Comparison of ENCODE assay signal across 1 cellular context in genomic region chr7:127253289-127254162, GRCh38.
TF ChIP-seq lines count a peak whose summit lies in the region.

No MANE protein-coding gene starts in this region.

TF ChIP-seq in K562, 482 proteins besides CTCF, POLR2A, EP300 and RAD21 (continued from another document):
- peak in 1 of 2 experiments; percentile 7; a peak in 1 of 4 replicates for TF ChIP-seq MNT (conservative IDR thresholded peaks at IDR 0.05)
- TF ChIP-seq USF1 (CRISPR knock-in tag; IDR thresholded peaks at IDR 0.05) = no peak
- no peak for TF ChIP-seq SOX6 (IDR thresholded peaks at IDR 0.05)
- no peak for TF ChIP-seq KDM5B (IDR thresholded peaks at IDR 0.05; ENCODE audit: insufficient replicate concordance, low read depth, low read length)
- TF ChIP-seq HNRNPLL (IDR thresholded peaks at IDR 0.05; ENCODE audit: low read depth, low read length, poor library complexity, severe bottlenecking) = peak; percentile 29
- 0 out of 4 replicates have a peak, but pooled peaks of 1 of the 2 experiments have one; percentile 28 for TF ChIP-seq RCOR1 (IDR thresholded peaks at IDR 0.05; ENCODE audit: borderline replicate concordance in 1 of 2, low read depth in 2 of 2, low read length in 2 of 2)
- peak in 2 of 3 experiments; percentile 28 to 73 for TF ChIP-seq YY1 (IDR thresholded peaks at IDR 0.05; ENCODE audit: borderline replicate concordance in 1 of 3, control insufficient read depth in 1 of 3, extremely low read depth in 1 of 3, insufficient read depth in 3 of 3, insufficient read length in 1 of 3, insufficient replicate concordance in 2 of 3, low read depth in 1 of 3, low read length in 2 of 3)
- no peak for TF ChIP-seq FOXJ2 (tag; IDR thresholded peaks at IDR 0.05)
- TF ChIP-seq BCOR (IDR thresholded peaks at IDR 0.05) = peak; percentile 24; the same call in 1 of the 2 replicates
- TF ChIP-seq POLR2B (IDR thresholded peaks at IDR 0.05; ENCODE audit: low read depth, partially characterized antibody) = no peak
- no peak for TF ChIP-seq ZNF217 (CRISPR knock-in tag; IDR thresholded peaks at IDR 0.05)
- no peak for TF ChIP-seq TARDBP (IDR thresholded peaks at IDR 0.05)
- TF ChIP-seq MAZ (CRISPR knock-in tag; conservative IDR thresholded peaks at IDR 0.05 in 1 of 2, IDR thresholded peaks at IDR 0.05 in 1 of 2) = peak; percentile 30 to 64; a peak in 3 of 4 replicates
- 0 out of 2 replicates have a peak, but pooled peaks have one; percentile 22 for TF ChIP-seq LCOR (CRISPR knock-in tag; IDR thresholded peaks at IDR 0.05)
- TF ChIP-seq MCM3 (IDR thresholded peaks at IDR 0.05) = no peak
- peak; percentile 10; the same call in 1 of the 2 replicates for TF ChIP-seq ZNF583 (CRISPR knock-in tag; IDR thresholded peaks at IDR 0.05)
- no peak for TF ChIP-seq HDGF (IDR thresholded peaks at IDR 0.05)
- TF ChIP-seq RBM34 (IDR thresholded peaks at IDR 0.05; ENCODE audit: borderline replicate concordance, insufficient read depth, low read length) = no peak
- TF ChIP-seq BRD9 (IDR thresholded peaks at IDR 0.05; ENCODE audit: low read depth, partially characterized antibody) = no peak
- no peak for TF ChIP-seq DLX4 (CRISPR knock-in tag; IDR thresholded peaks at IDR 0.05)
- peak; percentile 70 for TF ChIP-seq HMGN3 (IDR thresholded peaks at IDR 0.05; ENCODE audit: borderline replicate concordance, extremely low read depth, insufficient read length, low read depth, low read length)
- no peak for TF ChIP-seq ZNF316 (IDR thresholded peaks at IDR 0.05)
- TF ChIP-seq ZBTB7A (IDR thresholded peaks at IDR 0.05; ENCODE audit: borderline replicate concordance, control insufficient read depth, low read depth, low read length) = peak; percentile 79
- TF ChIP-seq NR3C1 (CRISPR knock-in tag; IDR thresholded peaks at IDR 0.05) = no peak
- TF ChIP-seq TFAP4 (CRISPR knock-in tag; IDR thresholded peaks at IDR 0.05; ENCODE audit: borderline replicate concordance) = peak; percentile 16; the same call in 1 of the 2 replicates
- TF ChIP-seq HDAC1 (IDR thresholded peaks at IDR 0.05) = 0 out of 4 replicates have a peak, but pooled peaks of 1 of the 2 experiments have one; percentile 9
- TF ChIP-seq FOSL1 (tag; conservative IDR thresholded peaks at IDR 0.05) = no peak
- peak; percentile 47; the same call in 1 of the 2 replicates for TF ChIP-seq SMAD4 (CRISPR knock-in tag; conservative IDR thresholded peaks at IDR 0.05)
- no peak for TF ChIP-seq BMI1 (IDR thresholded peaks at IDR 0.05; ENCODE audit: low read length)
- 0 out of 2 replicates have a peak, but pooled peaks have one; percentile 34 for TF ChIP-seq BRD4 (IDR thresholded peaks at IDR 0.05)
- TF ChIP-seq RB1 (IDR thresholded peaks at IDR 0.05; ENCODE audit: low read depth) = peak; percentile 42; the same call in 1 of the 2 replicates
- 0 out of 2 replicates have a peak, but pooled peaks have one; percentile 6 for TF ChIP-seq CREM (IDR thresholded peaks at IDR 0.05; ENCODE audit: low read depth)
- TF ChIP-seq, protein P1, sequence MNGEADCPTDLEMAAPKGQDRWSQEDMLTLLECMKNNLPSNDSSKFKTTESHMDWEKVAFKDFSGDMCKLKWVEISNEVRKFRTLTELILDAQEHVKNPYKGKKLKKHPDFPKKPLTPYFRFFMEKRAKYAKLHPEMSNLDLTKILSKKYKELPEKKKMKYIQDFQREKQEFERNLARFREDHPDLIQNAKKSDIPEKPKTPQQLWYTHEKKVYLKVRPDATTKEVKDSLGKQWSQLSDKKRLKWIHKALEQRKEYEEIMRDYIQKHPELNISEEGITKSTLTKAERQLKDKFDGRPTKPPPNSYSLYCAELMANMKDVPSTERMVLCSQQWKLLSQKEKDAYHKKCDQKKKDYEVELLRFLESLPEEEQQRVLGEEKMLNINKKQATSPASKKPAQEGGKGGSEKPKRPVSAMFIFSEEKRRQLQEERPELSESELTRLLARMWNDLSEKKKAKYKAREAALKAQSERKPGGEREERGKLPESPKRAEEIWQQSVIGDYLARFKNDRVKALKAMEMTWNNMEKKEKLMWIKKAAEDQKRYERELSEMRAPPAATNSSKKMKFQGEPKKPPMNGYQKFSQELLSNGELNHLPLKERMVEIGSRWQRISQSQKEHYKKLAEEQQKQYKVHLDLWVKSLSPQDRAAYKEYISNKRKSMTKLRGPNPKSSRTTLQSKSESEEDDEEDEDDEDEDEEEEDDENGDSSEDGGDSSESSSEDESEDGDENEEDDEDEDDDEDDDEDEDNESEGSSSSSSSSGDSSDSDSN (IDR thresholded peaks at IDR 0.05; ENCODE audit: borderline replicate concordance in 1 of 2, low read depth in 2 of 2, low read length in 2 of 2) = peak; percentile 82 to 85; a peak in 3 of 4 replicates
- peak; percentile 7; the same call in 1 of the 2 replicates for TF ChIP-seq RNF2 (IDR thresholded peaks at IDR 0.05)
- peak; percentile 47 for TF ChIP-seq RBBP5 (IDR thresholded peaks at IDR 0.05; ENCODE audit: borderline replicate concordance, insufficient read depth, low read length, poor library complexity, severe bottlenecking)
TF ChIP-seq in K562: peak in this region for 38.
